In the genomic region with DNA sequence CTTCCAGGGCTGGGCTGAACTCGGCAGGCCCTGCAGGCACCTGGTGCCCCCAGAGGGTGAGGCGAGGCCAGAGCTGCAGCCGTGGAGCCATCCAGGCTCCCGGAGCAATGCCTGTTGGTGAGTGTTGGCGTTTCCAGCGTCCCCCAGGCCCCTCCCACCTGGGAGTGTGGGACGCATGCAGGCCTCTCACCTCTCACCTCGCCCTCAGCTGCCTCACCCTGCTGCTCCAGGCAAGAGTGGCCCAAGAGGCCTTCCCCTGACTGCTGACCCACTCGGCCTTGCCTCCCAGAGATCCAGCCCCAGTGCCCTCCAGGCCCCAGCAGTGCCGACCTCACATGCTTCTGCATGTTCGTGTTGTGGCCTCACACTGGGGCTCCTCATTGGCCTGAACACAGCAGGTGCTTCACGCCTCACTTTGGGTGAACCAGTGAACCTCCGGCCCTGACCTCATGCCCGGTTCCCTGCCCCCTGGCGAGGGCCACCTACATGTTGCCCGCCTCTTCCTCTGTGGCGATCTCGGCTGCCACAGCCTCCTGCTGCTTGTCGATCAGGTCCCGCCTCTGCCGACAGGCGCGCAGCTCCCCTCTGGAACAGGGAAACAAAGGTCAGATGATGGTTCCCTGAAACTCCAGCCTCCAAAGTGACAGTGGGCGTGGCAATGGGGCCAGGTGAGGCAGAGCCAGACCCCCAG, we compare ENCODE assay signal across 16 cellular contexts. TPM values are rescaled to one million over a fixed set of nuclear protein-coding genes. Genes with fewer than 3 reads are reported as not detected.
A peak's percentile ranks its signal among the peaks of the same experiment; 100 is the strongest.
DNase-seq lines count a peak whose midpoint lies in the region; ATAC-seq, FAIRE-seq and TF ChIP-seq lines count a peak whose summit lies in the region.
"Had no signal": no experiment of that assay in that cellular context is flagged by ENCODE, and none has a peak within 500 bp of the region (broad histone marks: within the 10 kb centered on the region; RNA-seq: fewer than 3 reads in every experiment).

No MANE protein-coding gene starts in this region.

- TF ChIP-seq RAD21 in HepG2 (CRISPR knock-in tag; IDR thresholded peaks at IDR 0.05): no peak
- TF ChIP-seq RAD21 in H1 (IDR thresholded peaks at IDR 0.05 in 1 of 2, conservative IDR thresholded peaks at IDR 0.05 in 1 of 2; ENCODE audit: low read depth in 2 of 2, low read length in 2 of 2): no peak

- in situ Hi-C loops in HepG2 (cut with HindIII; ENCODE audit: extremely low pct_ligation_motif_present, low pct_unique_long_range_greater_than_20kb): no loop called here

- H3K4me2 ChIP-seq in HepG2 (ENCODE audit: low read depth, low read length) (peak overlapping the region; percentile 70), H1 (ENCODE audit: insufficient read depth in 1 of 2, low read depth in 2 of 2, low read length in 2 of 2) (no peak overlapping the region), neuronal stem cell (ENCODE audit: insufficient read depth, low read length, poor library complexity, severe bottlenecking) (no peak overlapping the region)
- H3K4me2 ChIP-seq: BLaER1 had no signal

- H3K18ac ChIP-seq in H1 (ENCODE audit: extremely low read depth, low read length) (no peak overlapping the region), neuronal stem cell (ENCODE audit: low read length) (peak overlapping the region; percentile 71)

- H4K5ac ChIP-seq in H1 (ENCODE audit: insufficient read length, low read depth, low read length): no peak overlapping the region

- H2BK12ac ChIP-seq in H1 (ENCODE audit: low read depth, low read length) (peak overlapping the region; percentile 33; the same call in 1 of the 2 replicates), neuronal stem cell (ENCODE audit: low read length) (peak overlapping the region; percentile 82)

- H3K79me2 ChIP-seq in HepG2 (ENCODE audit: insufficient read depth, low read length) (no peaks in the 10 kb centered on the region), H1 (ENCODE audit: control insufficient read depth in 1 of 2, insufficient read depth in 2 of 2, low read length in 2 of 2) (no peaks in the 10 kb centered on the region)

- no peak for TF ChIP-seq POLR2A in HepG2 (IDR thresholded peaks at IDR 0.05; ENCODE audit: insufficient read depth in 1 of 2, low read depth in 2 of 2, low read length in 2 of 2)
- TF ChIP-seq POLR2A in right lobe of liver (IDR thresholded peaks at IDR 0.05): no peak
- no peak for TF ChIP-seq POLR2A in H1 (IDR thresholded peaks at IDR 0.05; ENCODE audit: control extremely low read depth in 1 of 2, low read depth in 2 of 2, low read length in 2 of 2)

- POLR2A ChIA-PET in HepG2 (lab: Yijun Ruan, JAX): no interaction called here
- POLR2A ChIA-PET in H1 (lab: Charles Lee; ENCODE audit: partially characterized antibody): interaction anchor here (1.5 kb wide), 1 partner anchor 58 kb away, joined by 4 read pairs; no protein-coding TSS in a partner anchor

- FAIRE-seq in HepG2 (lab: Jason Lieb, UNC): peak; percentile 30
- no peak for FAIRE-seq in H1 (lab: Jason Lieb, UNC)
- FAIRE-seq: GM19239, H54 had no signal

- BruUV-seq in HepG2 (replicated peaks; lab: Mats Ljungman, UMichigan): no TSS peak

- H3K23me2 ChIP-seq in H1 (ENCODE audit: low read depth, low read length): no peaks in the 10 kb centered on the region

- peak overlapping the region; percentile 20; the same call in 1 of the 2 replicates for H4K8ac ChIP-seq in H1 (ENCODE audit: extremely low read depth, insufficient read depth, low read length)
- H4K8ac ChIP-seq in neuronal stem cell (ENCODE audit: low read depth, low read length): peak overlapping the region; percentile 43

- CTCF ChIA-PET in HepG2 (lab: Yijun Ruan, JAX; ENCODE audit: low intra/inter-chr PET ratio, low total read pairs) (no interaction called here), H1 (lab: Charles Lee; ENCODE audit: partially characterized antibody) (interaction anchor here (0.6 to 4.6 kb wide), 8 partner anchors 22 to 189 kb away, joined by 3 to 21 read pairs (median 4); a partner anchor contains a TSS)

- H4K20me1 ChIP-seq in HepG2 (ENCODE audit: insufficient read depth, low read length): no peaks in the 10 kb centered on the region
- H4K20me1 ChIP-seq in H1 (replicated peaks in 1 of 2; ENCODE audit: control insufficient read depth in 1 of 2, insufficient read depth in 2 of 2, low read length in 2 of 2): no peaks in the 10 kb centered on the region
- H4K20me1 ChIP-seq: BLaER1 had no signal

- H2BK20ac ChIP-seq in H1 (ENCODE audit: low read length): 0 out of 2 replicates have a peak overlapping the region, but pooled peaks have one; percentile 13

- H3K23ac ChIP-seq in H1 (ENCODE audit: insufficient read length): no peak overlapping the region
- peak overlapping the region; percentile 80 for H3K23ac ChIP-seq in neuronal stem cell (ENCODE audit: low read depth, low read length, poor library complexity)

- no peaks in the 10 kb centered on the region for H3K36me3 ChIP-seq in HepG2 (replicated peaks in 1 of 2; ENCODE audit: control insufficient read depth in 1 of 2, insufficient read depth in 2 of 2, low read length in 2 of 2)
- no peaks in the 10 kb centered on the region for H3K36me3 ChIP-seq in right lobe of liver
- H3K36me3 ChIP-seq in H1 (ENCODE audit: control insufficient read depth in 2 of 4, insufficient read depth in 4 of 4, low read length in 3 of 4): no peaks in the 10 kb centered on the region
- H3K36me3 ChIP-seq in neuronal stem cell (replicated peaks in 1 of 2; ENCODE audit: control insufficient read depth in 2 of 2, insufficient read depth in 2 of 2, low read length in 2 of 2): no peaks in the 10 kb centered on the region
- H3K36me3 ChIP-seq in colonic mucosa: no peaks in the 10 kb centered on the region
- H3K36me3 ChIP-seq: BLaER1 had no signal

- H3K79me1 ChIP-seq in H1 (ENCODE audit: low read depth, low read length): no peaks in the 10 kb centered on the region
- H3K79me1 ChIP-seq in neuronal stem cell (ENCODE audit: low read depth, low read length): peaks cover 7% of the 10 kb centered on the region

- WGBS in HepG2 (ENCODE audit: low lambda C conversion rate): no CpG with 5 or more reads among the region's 24 CpGs
- 56% methylated on average over 8 of the region's 24 CpGs for WGBS in right lobe of liver (ENCODE audit: insufficient coverage, low coverage, low lambda C conversion rate, missing lambda C conversion rate)
- 86% methylated on average over 24 of the region's 24 CpGs; no CpG with 5 or more reads in 1 of the 2 experiments for WGBS in H1 (ENCODE audit: extremely low coverage in 1 of 2, insufficient coverage in 1 of 2, insufficient read length in 1 of 2, insufficient replicate concordance in 2 of 2, low coverage in 1 of 2, low lambda C conversion rate in 2 of 2, missing lambda C conversion rate in 1 of 2), 2 experiments
- WGBS in neuronal stem cell (ENCODE audit: extremely low coverage in 2 of 2, insufficient read length in 2 of 2, insufficient replicate concordance in 1 of 2), 2 donors: no CpG with 5 or more reads among the region's 24 CpGs

- ATAC-seq in HepG2 (peak; percentile 72), right lobe of liver (no peak)

- no peak overlapping the region for H2BK15ac ChIP-seq in H1 (ENCODE audit: low read length)
- H2BK15ac ChIP-seq in neuronal stem cell (ENCODE audit: low read length): peak overlapping the region; percentile 83

- H3K9me3 ChIP-seq in HepG2 (ENCODE audit: low read length) (no peaks in the 10 kb centered on the region), right lobe of liver (no peaks in the 10 kb centered on the region), H1 (ENCODE audit: insufficient read depth in 2 of 2, low read depth in 1 of 2, low read length in 1 of 2) (no peaks in the 10 kb centered on the region), neuronal stem cell (replicated peaks in 1 of 2; ENCODE audit: control insufficient read depth in 2 of 2, insufficient read depth in 1 of 2, low read depth in 1 of 2, low read length in 2 of 2) (no peaks in the 10 kb centered on the region), colonic mucosa (no peaks in the 10 kb centered on the region)
- H3K9me3 ChIP-seq: Caco-2 had no signal

- H3K4me1 ChIP-seq in HepG2 (ENCODE audit: insufficient read depth, low read length): peaks cover 52% of the 10 kb centered on the region
- H3K4me1 ChIP-seq in right lobe of liver: no peaks in the 10 kb centered on the region
- H3K4me1 ChIP-seq in H1 (replicated peaks in 1 of 4; ENCODE audit: control insufficient read depth in 3 of 4, insufficient read depth in 4 of 4, low read length in 3 of 4): peaks cover 0 to 3% (median 0%) of the 10 kb centered on the region in 4 experiments; a peak in 2 of 7 replicates
- H3K4me1 ChIP-seq in neuronal stem cell (ENCODE audit: control insufficient read depth in 2 of 2, insufficient read depth in 1 of 2, low read depth in 1 of 2, low read length in 2 of 2): peaks cover 0 to 6% of the 10 kb centered on the region in 2 donors
- H3K4me1 ChIP-seq in colonic mucosa: no peaks in the 10 kb centered on the region
- H3K4me1 ChIP-seq: Caco-2 had no signal

- peak; percentile 15; the same call in 1 of the 2 replicates for TF ChIP-seq CTCF in HepG2 (CRISPR knock-in tag; IDR thresholded peaks at IDR 0.05)
- TF ChIP-seq CTCF in right lobe of liver (IDR thresholded peaks at IDR 0.05): no peak
- TF ChIP-seq CTCF in H1 (IDR thresholded peaks at IDR 0.05; ENCODE audit: control extremely low read depth in 1 of 3, insufficient read depth in 1 of 3, low read depth in 1 of 3, low read length in 3 of 3): no peak
- TF ChIP-seq CTCF in colonic mucosa (IDR thresholded peaks at IDR 0.05): no peak

- no peak for TF ChIP-seq EP300 in HepG2 (IDR thresholded peaks at IDR 0.05; ENCODE audit: low read depth in 2 of 2, low read length in 2 of 2)
- TF ChIP-seq EP300 in HepG2 (CRISPR knock-in tag; IDR thresholded peaks at IDR 0.05; ENCODE audit: borderline replicate concordance): no peak
- TF ChIP-seq EP300 in H1 (IDR thresholded peaks at IDR 0.05; ENCODE audit: borderline replicate concordance in 1 of 2, low read depth in 2 of 2, low read length in 2 of 2): no peak

- H3K27ac ChIP-seq in HepG2 (ENCODE audit: extremely low read length, insufficient read depth, low read length) (no peak overlapping the region), right lobe of liver (no peak overlapping the region), H1 (ENCODE audit: low read depth, low read length) (no peak overlapping the region), neuronal stem cell (replicated peaks; ENCODE audit: low read length) (no peak overlapping the region), colonic mucosa (no peak overlapping the region)
- H3K27ac ChIP-seq: BLaER1 had no signal

- peaks cover 18 to 54% of the 10 kb centered on the region in 2 experiments; a peak in 4 of 5 replicates for H3K27me3 ChIP-seq in HepG2 (ENCODE audit: control insufficient read depth in 1 of 2, insufficient read depth in 2 of 2, low read length in 2 of 2)
- no peaks in the 10 kb centered on the region for H3K27me3 ChIP-seq in right lobe of liver
- H3K27me3 ChIP-seq in H1 (replicated peaks in 1 of 4; ENCODE audit: control insufficient read depth in 3 of 4, extremely low read depth in 1 of 4, insufficient read depth in 3 of 4, low read length in 3 of 4): no peaks in the 10 kb centered on the region
- peaks cover 0 to 44% (median 0%) of the 10 kb centered on the region in 3 experiments for H3K27me3 ChIP-seq in neuronal stem cell (ENCODE audit: control insufficient read depth in 3 of 3, insufficient read depth in 3 of 3, low read depth in 1 of 3, low read length in 3 of 3)
- H3K27me3 ChIP-seq in colonic mucosa: no peaks in the 10 kb centered on the region
- H3K27me3 ChIP-seq: BLaER1 had no signal

- H3K9ac ChIP-seq in HepG2 (ENCODE audit: insufficient read depth, low read depth, low read length) (no peak overlapping the region), H1 (replicated peaks in 1 of 4; ENCODE audit: extremely low read depth in 1 of 4, low read depth in 3 of 4, low read length in 3 of 4) (no peak overlapping the region), neuronal stem cell (ENCODE audit: low read depth, low read length, poor library complexity) (peak overlapping the region; percentile 70), colonic mucosa (ENCODE audit: low read depth in 2 of 2, low read length in 2 of 2) (no peak overlapping the region)
- H3K9ac ChIP-seq: BLaER1 had no signal

- H3K4me3 ChIP-seq in HepG2 (replicated peaks in 1 of 3; ENCODE audit: insufficient read depth in 1 of 3, low read depth in 2 of 3, low read length in 3 of 3) (peak overlapping the region in 2 of 3 experiments; percentile 7 to 54; a peak in 1 of 6 replicates), right lobe of liver (no peak overlapping the region), H1 (ENCODE audit: extremely low read depth in 1 of 4, insufficient read depth in 2 of 4, low read depth in 3 of 4, low read length in 4 of 4) (no peak overlapping the region), neuronal stem cell (ENCODE audit: low read length in 2 of 2) (no peak overlapping the region), colonic mucosa (no peak overlapping the region)
- H3K4me3 ChIP-seq: BLaER1 had no signal

- no peak overlapping the region for H2AFZ ChIP-seq in HepG2 (ENCODE audit: low read length)
- H2AFZ ChIP-seq in H1 (ENCODE audit: low read length): no peak overlapping the region
- H2AFZ ChIP-seq in neuronal stem cell (ENCODE audit: low read length): no peak overlapping the region

- H3K4ac ChIP-seq in H1 (replicated peaks; ENCODE audit: insufficient read length, low read depth, low read length): no peak overlapping the region
- peak overlapping the region; percentile 84 for H3K4ac ChIP-seq in neuronal stem cell (ENCODE audit: low read length)

- DNase-seq in HepG2 (ENCODE audit: low spot score) (peak; percentile 24), right lobe of liver (no peak), H1 (ENCODE audit: low read depth in 1 of 2, low spot score in 2 of 2) (no peak), neuronal stem cell (ENCODE audit: low spot score) (no peak), posterior cingulate gyrus (no peak), ecto neural progenitor cell (ENCODE audit: low spot score) (no peak), colonic mucosa (no peak)
- DNase-seq: 8988T; AML-193; Caco-2; CD8-positive, alpha-beta memory T cell; DND-41; GF-D8 had no signal

- no peak overlapping the region for H2BK120ac ChIP-seq in H1 (replicated peaks; ENCODE audit: low read depth, low read length)
- H2BK120ac ChIP-seq in neuronal stem cell (ENCODE audit: low read depth, low read length): peak overlapping the region; percentile 87

- intact Hi-C loops in HepG2 (cut with micrococcal nuclease; ENCODE audit: unreplicated experiment): no loop called here
- intact Hi-C loops in right lobe of liver (cut with DNase I): no loop called here
- intact Hi-C loops in posterior cingulate gyrus (cut with DNase I): no loop called here
- intact Hi-C loops in colonic mucosa (cut with DNase I): no loop called here

- H2AK5ac ChIP-seq in H1 (ENCODE audit: low read depth, low read length): no peak overlapping the region
- peak overlapping the region; percentile 70 for H2AK5ac ChIP-seq in neuronal stem cell (ENCODE audit: low read depth, low read length)

- H4K91ac ChIP-seq in H1 (replicated peaks; ENCODE audit: insufficient read length, low read length) (no peak overlapping the region), neuronal stem cell (ENCODE audit: low read depth, low read length, poor library complexity) (no peak overlapping the region)

- H2BK5ac ChIP-seq in H1 (ENCODE audit: low read depth, low read length): no peak overlapping the region; the same call in 1 of the 2 replicates
- peak overlapping the region; percentile 24 for H2BK5ac ChIP-seq in neuronal stem cell (ENCODE audit: low read length)

- H3K14ac ChIP-seq in H1 (ENCODE audit: insufficient read length): no peak overlapping the region
- peak overlapping the region; percentile 94 for H3K14ac ChIP-seq in neuronal stem cell (ENCODE audit: low read length)

- H3K56ac ChIP-seq in H1 (replicated peaks; ENCODE audit: insufficient read length, low read depth, low read length): no peak overlapping the region

RNA-seq across cellular contexts. Expression of a gene that starts 17.0 kb away (rescaled TPM):
- total RNA-seq in HepG2 (2016; rRNA removed; fragmentation: Illumina TruSeq; extraction: Trizol): 0.27 TPM in 1 of 2 replicates, not detected in the other
- total RNA-seq in HepG2 (2016; cell fraction: cytosol; rRNA removed; fragmentation: Illumina TruSeq; extraction: Trizol; ENCODE audit: low read depth): 0.09 TPM in 1 of 2 replicates, not detected in the other
- 0.09 and 0.10 TPM in 2 replicates for total RNA-seq in HepG2 (2016; cell fraction: insoluble cytoplasmic fraction; rRNA removed; fragmentation: Illumina TruSeq; extraction: Trizol)
- 0.07 and 0.09 TPM in 2 replicates for total RNA-seq in HepG2 (2016; cell fraction: membrane; rRNA removed; fragmentation: Illumina TruSeq; extraction: Trizol)
- total RNA-seq in HepG2 (2016; cell fraction: nucleus; rRNA removed; fragmentation: Illumina TruSeq; extraction: Trizol): 0.28 and 0.66 TPM in 2 replicates
- polyA plus RNA-seq in HepG2 (2011; rRNA removed): 0.57 and 0.62 TPM in 2 replicates
- polyA plus RNA-seq in HepG2 (2011; cell fraction: cytosol; rRNA removed): 0.13 TPM in 2 replicates
- 4.1 and 5.0 TPM in 2 replicates for polyA plus RNA-seq in HepG2 (2011; cell fraction: nucleus; rRNA removed)
- polyA plus RNA-seq in HepG2 (2012): 0.67 and 2.1 TPM in 2 replicates
- polyA plus RNA-seq in HepG2 (2016; cell fraction: cytosol; fragmentation: Illumina TruSeq; extraction: Trizol; ENCODE audit: low read depth): 0.05 TPM in 1 of 2 replicates, not detected in the other
- 0.08 and 0.10 TPM in 2 replicates for polyA plus RNA-seq in HepG2 (2016; cell fraction: insoluble cytoplasmic fraction; fragmentation: Illumina TruSeq; extraction: Trizol; ENCODE audit: low read depth)
- polyA plus RNA-seq in HepG2 (2016; cell fraction: membrane; fragmentation: Illumina TruSeq; extraction: Trizol; ENCODE audit: low read depth): 0.11 TPM in 1 of 2 replicates, not detected in the other
- polyA plus RNA-seq in HepG2 (2016; cell fraction: nucleus; fragmentation: Illumina TruSeq; extraction: Trizol; ENCODE audit: insufficient read depth, low read depth): 0.48 and 0.64 TPM in 2 replicates
- polyA minus RNA-seq in HepG2 (2011; rRNA and poly(A)+ RNA removed; ENCODE audit: low replicate concordance): 0.56 TPM in 1 of 2 replicates, not detected in the other
- polyA minus RNA-seq in HepG2 (2011; cell fraction: cytosol; rRNA and poly(A)+ RNA removed): 0.20 TPM in 1 of 2 replicates, not detected in the other
- 0.77 and 0.99 TPM in 2 replicates for polyA minus RNA-seq in HepG2 (2011; cell fraction: nucleus; rRNA and poly(A)+ RNA removed)
- total RNA-seq in right lobe of liver: 1 to 10 TPM in 2 of 6 experiments, under 1 TPM in 3, not detected in 1; 0.16 to 3.5 (median 0.32) TPM
- 0.20 and 0.33 TPM in 2 replicates for total RNA-seq in H1 (2021; fragmentation: NEBNext Ultra II Directional; extraction: Animal tissue kit (Norgen Biotek cat#: 25700))
- polyA plus RNA-seq in H1 (2011; rRNA removed): 0.09 and 0.22 TPM in 2 replicates
- polyA plus RNA-seq in H1 (2011; cell fraction: cytosol; rRNA removed): 0.14 TPM
- polyA plus RNA-seq in H1 (2011; cell fraction: nucleus; rRNA removed): 1.3 TPM
- 0.15 to 0.23 TPM (median 0.23 TPM) in 3 of 4 replicates, not detected in the other for polyA plus RNA-seq in H1 (2012, experiment 1 of 2)
- 0.39 TPM for polyA plus RNA-seq in H1 (2012, experiment 2 of 2)
- polyA plus RNA-seq in H1 (2013, experiment 1 of 2): 0.12 TPM
- 0.06 TPM for polyA plus RNA-seq in H1 (2013, experiment 2 of 2)
- 0.06 and 0.10 TPM in 2 replicates for polyA minus RNA-seq in H1 (2011; rRNA and poly(A)+ RNA removed)
- polyA minus RNA-seq in H1 (2011; cell fraction: cytosol; rRNA and poly(A)+ RNA removed): not detected
- polyA minus RNA-seq in H1 (2011; cell fraction: nucleus; rRNA and poly(A)+ RNA removed): 0.50 TPM
- 0.31 TPM for polyA plus RNA-seq in neuronal stem cell (2013, experiment 1 of 2)
- polyA plus RNA-seq in neuronal stem cell (2013, experiment 2 of 2): 0.22 TPM
- under 1 TPM; 0.10 to 0.16 TPM for total RNA-seq in colonic mucosa
- total RNA-seq: Caco-2; CD8-positive, alpha-beta memory T cell had no signal
- polyA plus RNA-seq: CD8-positive, alpha-beta memory T cell had no signal

RNA-seq across cellular contexts. Expression of a gene that starts 32.5 kb away (rescaled TPM):
- not detected in 2 replicates for total RNA-seq in HepG2 (2016; rRNA removed; fragmentation: Illumina TruSeq; extraction: Trizol)
- not detected in 2 replicates for total RNA-seq in HepG2 (2016; cell fraction: cytosol; rRNA removed; fragmentation: Illumina TruSeq; extraction: Trizol; ENCODE audit: low read depth)
- not detected in 2 replicates for total RNA-seq in HepG2 (2016; cell fraction: insoluble cytoplasmic fraction; rRNA removed; fragmentation: Illumina TruSeq; extraction: Trizol)
- total RNA-seq in HepG2 (2016; cell fraction: membrane; rRNA removed; fragmentation: Illumina TruSeq; extraction: Trizol): not detected in 2 replicates
- not detected in 2 replicates for total RNA-seq in HepG2 (2016; cell fraction: nucleus; rRNA removed; fragmentation: Illumina TruSeq; extraction: Trizol)
- polyA plus RNA-seq in HepG2 (2011; rRNA removed): 0.22 TPM in 1 of 2 replicates, not detected in the other
- 0.09 TPM in 1 of 2 replicates, not detected in the other for polyA plus RNA-seq in HepG2 (2011; cell fraction: cytosol; rRNA removed)
- 0.08 TPM in 1 of 2 replicates, not detected in the other for polyA plus RNA-seq in HepG2 (2011; cell fraction: nucleus; rRNA removed)
- not detected in 2 replicates for polyA plus RNA-seq in HepG2 (2012)
- not detected in 2 replicates for polyA plus RNA-seq in HepG2 (2016; cell fraction: cytosol; fragmentation: Illumina TruSeq; extraction: Trizol; ENCODE audit: low read depth)
- not detected in 2 replicates for polyA plus RNA-seq in HepG2 (2016; cell fraction: insoluble cytoplasmic fraction; fragmentation: Illumina TruSeq; extraction: Trizol; ENCODE audit: low read depth)
- polyA plus RNA-seq in HepG2 (2016; cell fraction: membrane; fragmentation: Illumina TruSeq; extraction: Trizol; ENCODE audit: low read depth): not detected in 2 replicates
- not detected in 2 replicates for polyA plus RNA-seq in HepG2 (2016; cell fraction: nucleus; fragmentation: Illumina TruSeq; extraction: Trizol; ENCODE audit: insufficient read depth, low read depth)
- 0.51 TPM in 1 of 2 replicates, not detected in the other for polyA minus RNA-seq in HepG2 (2011; rRNA and poly(A)+ RNA removed; ENCODE audit: low replicate concordance)
- polyA minus RNA-seq in HepG2 (2011; cell fraction: cytosol; rRNA and poly(A)+ RNA removed): not detected in 2 replicates
- not detected in 2 replicates for polyA minus RNA-seq in HepG2 (2011; cell fraction: nucleus; rRNA and poly(A)+ RNA removed)
- total RNA-seq in right lobe of liver: under 1 TPM in 1 of 6 experiments, not detected in 5; 0.55 TPM
- total RNA-seq in H1 (2021; fragmentation: NEBNext Ultra II Directional; extraction: Animal tissue kit (Norgen Biotek cat#: 25700)): 1.8 and 1.9 TPM in 2 replicates
- 3.0 and 3.3 TPM in 2 replicates for polyA plus RNA-seq in H1 (2011; rRNA removed)
- 2.9 TPM for polyA plus RNA-seq in H1 (2011; cell fraction: cytosol; rRNA removed)
- polyA plus RNA-seq in H1 (2011; cell fraction: nucleus; rRNA removed): 12.6 TPM
- polyA plus RNA-seq in H1 (2012, experiment 1 of 2): 1.7 to 3.4 TPM (median 2.7 TPM) in 4 replicates
- 3.2 TPM for polyA plus RNA-seq in H1 (2012, experiment 2 of 2)
- polyA plus RNA-seq in H1 (2013, experiment 1 of 2): 1.6 TPM
- 1.5 TPM for polyA plus RNA-seq in H1 (2013, experiment 2 of 2)
- polyA minus RNA-seq in H1 (2011; rRNA and poly(A)+ RNA removed): 2.0 and 2.4 TPM in 2 replicates
- 1.8 TPM for polyA minus RNA-seq in H1 (2011; cell fraction: cytosol; rRNA and poly(A)+ RNA removed)
- polyA minus RNA-seq in H1 (2011; cell fraction: nucleus; rRNA and poly(A)+ RNA removed): 1.2 TPM
- polyA plus RNA-seq in neuronal stem cell (2013, experiment 1 of 2): 0.08 TPM
- 0.04 TPM for polyA plus RNA-seq in neuronal stem cell (2013, experiment 2 of 2)
- total RNA-seq in colonic mucosa: under 1 TPM; 0.15 to 0.21 TPM
- total RNA-seq: CD8-positive, alpha-beta memory T cell had no signal
- polyA plus RNA-seq: CD8-positive, alpha-beta memory T cell had no signal

Comparison
In these comparisons a context has a peak if more than half of its experiments do, and no peak if none do; other contexts are left out.
1. H3K4me3 ChIP-seq: peak in HepG2 (2 of 3); none in right lobe of liver (0 of 3), H1 (0 of 4), neuronal stem cell (0 of 2) and colonic mucosa (single experiment).